11 cellular contexts compared by ENCODE assay signal in genomic region chr16:4935231-4935855, GRCh38. TPM values are rescaled to one million over a fixed set of nuclear protein-coding genes. Genes with fewer than 3 reads are reported as not detected.
DNase-seq lines count a peak whose midpoint lies in the region; ATAC-seq, FAIRE-seq and TF ChIP-seq lines count a peak whose summit lies in the region.
"Had no signal": no experiment of that assay in that cellular context is flagged by ENCODE, and none has a peak within 500 bp of the region (broad histone marks: within the 10 kb centered on the region; RNA-seq: fewer than 3 reads in every experiment).

No MANE protein-coding gene starts in this region.

- dilution Hi-C loops in keratinocyte (cut with MboI; ENCODE audit: extremely low pct_ligation_motif_present, low sequenced_read_pairs): no loop called here

- peaks cover 16% of the 10 kb centered on the region for H3K79me2 ChIP-seq in keratinocyte (ENCODE audit: control insufficient read depth, insufficient read depth, low read length)

- FAIRE-seq in keratinocyte (lab: Jason Lieb, UNC): no peak

- peak overlapping the region; percentile 86 for H3K4me3 Mint-ChIP-seq in MCF 10A (ENCODE audit: unreplicated experiment)
- H3K4me3 Mint-ChIP-seq in activated T-helper 17 cell treated with anti-CD3 and anti-CD28 coated beads, Interleukin-2, amount 50 U/mL, for 72 hours: no peak overlapping the region

- H3K9ac ChIP-seq in keratinocyte (ENCODE audit: control insufficient read depth, extremely low read depth, insufficient read depth, low read length): peak overlapping the region; percentile 37

- H3K36me3 Mint-ChIP-seq in MCF 10A (ENCODE audit: insufficient read depth, unreplicated experiment): peaks cover 41% of the 10 kb centered on the region
- no peaks in the 10 kb centered on the region for H3K36me3 Mint-ChIP-seq in activated T-helper 17 cell treated with anti-CD3 and anti-CD28 coated beads, Interleukin-2, amount 50 U/mL, for 72 hours (ENCODE audit: low read depth)

- peak overlapping the region; percentile 69 for H3K27ac Mint-ChIP-seq in MCF 10A (ENCODE audit: low read depth, unreplicated experiment)
- H3K27ac Mint-ChIP-seq in activated T-helper 17 cell treated with anti-CD3 and anti-CD28 coated beads, Interleukin-2, amount 50 U/mL, for 72 hours: no peak overlapping the region

- H3K27ac ChIP-seq in keratinocyte (ENCODE audit: control insufficient read depth, insufficient read depth, low read length) (no peak overlapping the region), skin epidermis (peak overlapping the region in 19 of 21 experiments; percentile 22 to 94 (median 84))

- H4K20me1 ChIP-seq in keratinocyte (ENCODE audit: control insufficient read depth, extremely low read depth, insufficient read depth, low read length): no peaks in the 10 kb centered on the region

- H3K4me3 ChIP-seq in keratinocyte (ENCODE audit: control insufficient read depth in 2 of 3, extremely low read depth in 1 of 3, insufficient read depth in 2 of 3, low read depth in 1 of 3, low read length in 3 of 3): peak overlapping the region; percentile 69 to 87 (median 81)
- H3K4me3 ChIP-seq in skin epidermis: peak overlapping the region; percentile 40 to 87 (median 58)

- no peaks in the 10 kb centered on the region for H3K27me3 ChIP-seq in keratinocyte (ENCODE audit: control insufficient read depth, extremely low read depth, insufficient read depth, low read length)

- ATAC-seq in HG03045 (IDR thresholded peaks at IDR 0.05; ENCODE audit: unreplicated experiment): no peak
- no peak for ATAC-seq in activated T-helper 17 cell treated with anti-CD3 and anti-CD28 coated beads, Interleukin-2, amount 50 U/mL, for 72 hours (replicated peaks)

- CTCF ChIA-PET in MCF 10A (lab: Yijun Ruan, JAX): interaction anchor here (0.6 to 4.3 kb wide), 14 partner anchors 9 to 200 kb away, joined by 3 to 33 read pairs (median 4); no protein-coding TSS in a partner anchor

- H3K9me1 ChIP-seq in keratinocyte (ENCODE audit: control insufficient read depth, extremely low read depth, insufficient read depth, low read length): no peaks in the 10 kb centered on the region

- peaks cover 2 to 4% of the 10 kb centered on the region in 2 experiments for H3K36me3 ChIP-seq in keratinocyte (ENCODE audit: control insufficient read depth in 2 of 2, extremely low read depth in 1 of 2, insufficient read depth in 2 of 2, low read length in 2 of 2)

- no peak for TF ChIP-seq CTCF in MCF 10A (IDR thresholded peaks at IDR 0.05; ENCODE audit: unreplicated experiment)
- TF ChIP-seq CTCF in keratinocyte (optimal IDR thresholded peaks at IDR 0.05 in 1 of 3, IDR thresholded peaks at IDR 0.05 in 1 of 3, conservative IDR thresholded peaks at IDR 0.05 in 1 of 3; ENCODE audit: extremely low read depth in 1 of 3, insufficient read depth in 2 of 3, low read length in 3 of 3): no peak

- H3K9me3 Mint-ChIP-seq in MCF 10A (ENCODE audit: unreplicated experiment): no peaks in the 10 kb centered on the region
- no peaks in the 10 kb centered on the region for H3K9me3 Mint-ChIP-seq in activated T-helper 17 cell treated with anti-CD3 and anti-CD28 coated beads, Interleukin-2, amount 50 U/mL, for 72 hours

- peaks cover 21% of the 10 kb centered on the region for H3K4me1 Mint-ChIP-seq in MCF 10A (ENCODE audit: insufficient read depth, unreplicated experiment)
- no peaks in the 10 kb centered on the region for H3K4me1 Mint-ChIP-seq in activated T-helper 17 cell treated with anti-CD3 and anti-CD28 coated beads, Interleukin-2, amount 50 U/mL, for 72 hours

- intact Hi-C loops in MCF 10A (cut with micrococcal nuclease): loop anchor here (1.0 to 10.0 kb wide), 2 partner anchors 9 to 51 kb away; no protein-coding TSS in a partner anchor

- peak overlapping the region; percentile 89 for H3K4me2 ChIP-seq in keratinocyte (ENCODE audit: control insufficient read depth, extremely low read depth, insufficient read depth, low read depth, low read length)

- H3K4me1 ChIP-seq in keratinocyte (ENCODE audit: control insufficient read depth, extremely low read depth, insufficient read depth, low read length): peaks cover 32% of the 10 kb centered on the region

- no peaks in the 10 kb centered on the region for H3K27me3 Mint-ChIP-seq in MCF 10A (ENCODE audit: insufficient read depth, unreplicated experiment)
- peaks cover 17% of the 10 kb centered on the region for H3K27me3 Mint-ChIP-seq in activated T-helper 17 cell treated with anti-CD3 and anti-CD28 coated beads, Interleukin-2, amount 50 U/mL, for 72 hours

- H2AFZ ChIP-seq in keratinocyte (ENCODE audit: control insufficient read depth, low read length): no peak overlapping the region

- peak; percentile 78 for DNase-seq in GM04504 (ENCODE audit: low read depth)
- peak; percentile 98 for DNase-seq in MCF 10A (ENCODE audit: unreplicated experiment)
- no peak for DNase-seq in keratinocyte (ENCODE audit: low read depth, low spot score)
- no peak for DNase-seq in activated effector memory CD4-positive, alpha-beta T cell treated with Interleukin-2 at 50 U/mL for 16 hours
- DNase-seq in activated CD8-positive, alpha-beta memory T cell treated with anti-CD3 and anti-CD28 coated beads, Interleukin-2, amount 50 U/mL, for 48 hours: no peak
- DNase-seq: GDM1; stimulated activated CD4-positive, alpha-beta T cell treated with anti-CD3 and anti-CD28 coated beads, Interleukin-4, amount 100 ng/mL, for 24 hours had no signal

- no TSS peak for BruUV-seq in MCF 10A (replicated peaks; lab: Mats Ljungman, UMichigan)

- POLR2A ChIA-PET in MCF 10A (lab: Yijun Ruan, JAX): interaction anchor here (0.6 to 3.8 kb wide), 24 partner anchors 9 to 1801 kb away, joined by 3 to 45 read pairs (median 6); partner anchors contain the start of genes ANKS3, DNAAF8, GLYR1 and NUDT16L1

- H3K9me3 ChIP-seq in keratinocyte (ENCODE audit: control insufficient read depth, low read depth, low read length): no peaks in the 10 kb centered on the region

RNA-seq across cellular contexts. Expression of gene PPL, which starts 1.6 kb away (rescaled TPM):
- 49.1 and 50.1 TPM in 2 replicates for total RNA-seq in MCF 10A (2022)
- polyA plus RNA-seq in keratinocyte: 23.5 to 26.6 TPM (median 25.3 TPM) in 3 replicates
- 237 TPM for polyA plus RNA-seq in keratinocyte (2011; ENCODE audit: low read depth)
- polyA plus RNA-seq in keratinocyte (2011; cell fraction: cytosol; rRNA removed): 12.3 and 19.0 TPM in 2 replicates
- polyA plus RNA-seq in keratinocyte (2011; cell fraction: nucleus; rRNA removed): 72.2 and 79.3 TPM in 2 replicates
- polyA plus RNA-seq in keratinocyte (2012; ENCODE audit: low replicate concordance): 50.0 and 150 TPM in 2 replicates
- polyA minus RNA-seq in keratinocyte: 41.8 to 81.9 TPM (median 44.7 TPM) in 3 replicates
- polyA minus RNA-seq in keratinocyte (2011; cell fraction: cytosol; rRNA and poly(A)+ RNA removed): 23.4 TPM
- polyA minus RNA-seq in keratinocyte (2011; cell fraction: nucleus; rRNA and poly(A)+ RNA removed): 53.6 and 54.8 TPM in 2 replicates
- not detected for total RNA-seq in activated T-helper 17 cell treated with anti-CD3 and anti-CD28 coated beads, Interleukin-2, amount 50 U/mL, for 72 hours

RNA-seq across cellular contexts. Expression of gene SEC14L5, which starts 22.8 kb away (rescaled TPM):
- 0.22 TPM in 1 of 2 replicates, not detected in the other for total RNA-seq in MCF 10A (2022)
- polyA plus RNA-seq in keratinocyte: 0.04 to 0.08 TPM in 2 of 3 replicates, not detected in the other
- not detected for polyA plus RNA-seq in keratinocyte (2011; ENCODE audit: low read depth)
- 0.01 TPM in 2 replicates for polyA plus RNA-seq in keratinocyte (2011; cell fraction: cytosol; rRNA removed)
- 0.10 TPM in 1 of 2 replicates, not detected in the other for polyA plus RNA-seq in keratinocyte (2011; cell fraction: nucleus; rRNA removed)
- polyA plus RNA-seq in keratinocyte (2012; ENCODE audit: low replicate concordance): 0.18 and 0.23 TPM in 2 replicates
- polyA minus RNA-seq in keratinocyte: not detected in 3 replicates
- polyA minus RNA-seq in keratinocyte (2011; cell fraction: cytosol; rRNA and poly(A)+ RNA removed): not detected
- not detected in 2 replicates for polyA minus RNA-seq in keratinocyte (2011; cell fraction: nucleus; rRNA and poly(A)+ RNA removed)
- total RNA-seq in activated T-helper 17 cell treated with anti-CD3 and anti-CD28 coated beads, Interleukin-2, amount 50 U/mL, for 72 hours: 1 to 10 TPM in 1 of 2 donors, under 1 TPM in 1; 0.61 to 1.0 TPM
- total RNA-seq: glomerular endothelial cell had no signal

Comparison
In these comparisons a context has a peak if more than half of its experiments do, and no peak if none do; other contexts are left out.
1. DNase-seq: peak in GM04504 (single experiment) and MCF 10A (single experiment); none in keratinocyte (single experiment), activated effector memory CD4-positive, alpha-beta T cell treated with Interleukin-2 at 50 U/mL for 16 hours (single experiment) and activated CD8-positive, alpha-beta memory T cell treated with anti-CD3 and anti-CD28 coated beads, Interleukin-2, amount 50 U/mL, for 48 hours (single experiment).
2. RNA of gene PPL, which starts 1.6 kb away (total RNA-seq): 49.1 to 50.1 TPM in MCF 10A; not detected in activated T-helper 17 cell treated with anti-CD3 and anti-CD28 coated beads, Interleukin-2, amount 50 U/mL, for 72 hours; every median in the first group is over 10 times any median in the second.